11 cellular contexts compared by ENCODE assay signal in the genomic region with DNA sequence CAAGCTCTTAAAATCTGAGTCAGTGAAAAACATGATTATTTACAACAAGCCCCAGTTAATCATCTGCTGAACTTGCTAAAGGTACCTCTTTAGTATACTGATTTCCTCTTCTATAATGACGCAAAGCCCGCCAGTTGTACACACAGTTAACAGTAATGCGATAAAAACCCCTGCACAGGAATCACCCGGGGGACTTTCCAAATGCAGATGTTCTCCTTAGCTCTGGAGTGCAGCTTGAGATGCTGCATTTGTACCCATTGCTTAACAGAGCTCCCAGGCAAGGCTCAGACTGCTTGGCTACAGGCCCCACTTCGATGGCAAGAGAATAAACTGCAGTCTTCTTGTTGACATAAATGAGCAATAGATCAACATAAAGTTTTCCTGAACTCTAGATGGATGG.
DNase-seq lines count a peak whose midpoint lies in the region; ATAC-seq, FAIRE-seq and TF ChIP-seq lines count a peak whose summit lies in the region.
"Had no signal": no experiment of that assay in that cellular context is flagged by ENCODE, and none has a peak within 500 bp of the region (broad histone marks: within the 10 kb centered on the region; RNA-seq: fewer than 3 reads in every experiment).

No MANE protein-coding gene starts in this region.

- peak; percentile 8 for DNase-seq in HEK293T (ENCODE audit: extremely low spot score)
- DNase-seq in SJSA1 (ENCODE audit: low read depth in 1 of 2, low spot score in 2 of 2): peak in 1 of 2 experiments; percentile 32
- DNase-seq in globus pallidus (ENCODE audit: low spot score): peak; percentile 45
- no peak for DNase-seq in smooth muscle cell (lab: John Stamatoyannopoulos, UW; ENCODE audit: unreplicated experiment)
- no peak for DNase-seq in erythroblast (lab: John Stamatoyannopoulos, UW)
- DNase-seq in HepG2 (ENCODE audit: low spot score): no peak
- DNase-seq: activated CD4-positive, alpha-beta T cell treated with anti-CD3 and anti-CD28 coated beads, Interleukin-2, amount 50 U/mL, for 4 hours; activated naive CD4-positive, alpha-beta T cell treated with Interleukin-2 at 50 U/mL for 16 hours; NCI-H524; T-cell had no signal

- BruUV-seq in HepG2 (replicated peaks; lab: Mats Ljungman, UMichigan): no TSS peak

- CTCF ChIA-PET in HEK293T (lab: Yijun Ruan, JAX): interaction anchor here (0.6 kb wide), 1 partner anchor 678 kb away, joined by 3 read pairs; no protein-coding TSS in a partner anchor
- CTCF ChIA-PET in HepG2 (lab: Yijun Ruan, JAX; ENCODE audit: low intra/inter-chr PET ratio, low total read pairs): no interaction called here

- H3F3A ChIP-seq in smooth muscle cell (ENCODE audit: low read depth): peaks cover 33% of the 10 kb centered on the region

- ATAC-seq in HepG2 (no peak), GM21526 (IDR thresholded peaks at IDR 0.05; ENCODE audit: low FRiP score, unreplicated experiment) (no peak)
- ATAC-seq: T-cell had no signal

- TF ChIP-seq EP300 in HepG2 (IDR thresholded peaks at IDR 0.05; ENCODE audit: low read depth in 2 of 2, low read length in 2 of 2) (no peak), HepG2 (CRISPR knock-in tag; IDR thresholded peaks at IDR 0.05; ENCODE audit: borderline replicate concordance) (no peak)

- no peak for TF ChIP-seq POLR2A in erythroblast (IDR thresholded peaks at IDR 0.05; ENCODE audit: low read length)
- TF ChIP-seq POLR2A in HepG2 (IDR thresholded peaks at IDR 0.05; ENCODE audit: insufficient read depth in 1 of 2, low read depth in 2 of 2, low read length in 2 of 2): no peak

- H3K27me3 ChIP-seq in SJSA1 (replicated peaks) (no peaks in the 10 kb centered on the region), smooth muscle cell (ENCODE audit: low read depth) (no peaks in the 10 kb centered on the region), HepG2 (ENCODE audit: control insufficient read depth in 1 of 2, insufficient read depth in 2 of 2, low read length in 2 of 2) (no peaks in the 10 kb centered on the region)

- H3K27ac ChIP-seq in SJSA1 (peak overlapping the region; percentile 48), smooth muscle cell (ENCODE audit: low read depth) (peak overlapping the region; percentile 92), HepG2 (ENCODE audit: extremely low read length, insufficient read depth, low read length) (no peak overlapping the region)

- H3K36me3 ChIP-seq in SJSA1: no peaks in the 10 kb centered on the region
- no peaks in the 10 kb centered on the region for H3K36me3 ChIP-seq in smooth muscle cell (ENCODE audit: low read depth)
- no peaks in the 10 kb centered on the region for H3K36me3 ChIP-seq in HepG2 (replicated peaks in 1 of 2; ENCODE audit: control insufficient read depth in 1 of 2, insufficient read depth in 2 of 2, low read length in 2 of 2)

- no peak for TF ChIP-seq RAD21 in HepG2 (CRISPR knock-in tag; IDR thresholded peaks at IDR 0.05)

- H3K79me2 ChIP-seq in smooth muscle cell (ENCODE audit: low read depth) (no peaks in the 10 kb centered on the region), HepG2 (ENCODE audit: insufficient read depth, low read length) (no peaks in the 10 kb centered on the region)

- 27% methylated on average over 5 of the region's 5 CpGs for WGBS in smooth muscle cell (ENCODE audit: low lambda C conversion rate)
- WGBS in HepG2 (ENCODE audit: low lambda C conversion rate): 1% methylated on average over 5 of the region's 5 CpGs

- in situ Hi-C loops in HepG2 (cut with HindIII; ENCODE audit: extremely low pct_ligation_motif_present, low pct_unique_long_range_greater_than_20kb): loop anchor here (10.0 kb wide), 2 partner anchors 525 to 675 kb away; no protein-coding TSS in a partner anchor

- H2AFZ ChIP-seq in smooth muscle cell (ENCODE audit: low read depth) (no peak overlapping the region), HepG2 (ENCODE audit: low read length) (no peak overlapping the region)

- POLR2A ChIA-PET in HEK293T (lab: Yijun Ruan, JAX) (no interaction called here), HepG2 (lab: Yijun Ruan, JAX) (no interaction called here)

- H3K4me3 ChIP-seq in SJSA1 (no peak overlapping the region), smooth muscle cell (no peak overlapping the region), HepG2 (replicated peaks in 1 of 3; ENCODE audit: insufficient read depth in 1 of 3, low read depth in 2 of 3, low read length in 3 of 3) (no peak overlapping the region)

- H3K9ac ChIP-seq in smooth muscle cell (ENCODE audit: low read depth) (peak overlapping the region; percentile 53), HepG2 (ENCODE audit: insufficient read depth, low read depth, low read length) (no peak overlapping the region)

- H3K9me3 ChIP-seq in SJSA1 (replicated peaks) (no peaks in the 10 kb centered on the region), smooth muscle cell (replicated peaks; ENCODE audit: low read depth) (no peaks in the 10 kb centered on the region), HepG2 (ENCODE audit: low read length) (no peaks in the 10 kb centered on the region)

- TF ChIP-seq CTCF in smooth muscle cell (IDR thresholded peaks at IDR 0.05; ENCODE audit: borderline replicate concordance, insufficient read depth, poor library complexity, severe bottlenecking): no peak
- no peak for TF ChIP-seq CTCF in HepG2 (CRISPR knock-in tag; IDR thresholded peaks at IDR 0.05)

- H4K20me1 ChIP-seq in smooth muscle cell (ENCODE audit: low read depth): no peaks in the 10 kb centered on the region
- peaks cover 2% of the 10 kb centered on the region; the same call in 1 of the 2 replicates for H4K20me1 ChIP-seq in HepG2 (ENCODE audit: insufficient read depth, low read length)

- H3K4me2 ChIP-seq in smooth muscle cell (peak overlapping the region; percentile 68), HepG2 (ENCODE audit: low read depth, low read length) (no peak overlapping the region)

- FAIRE-seq in HepG2 (lab: Jason Lieb, UNC): no peak

- intact Hi-C loops in HepG2 (cut with micrococcal nuclease; ENCODE audit: unreplicated experiment): no loop called here

- H3K4me1 ChIP-seq in SJSA1 (replicated peaks) (peaks cover 29% of the 10 kb centered on the region), smooth muscle cell (ENCODE audit: low read depth) (peaks cover 24% of the 10 kb centered on the region), HepG2 (ENCODE audit: insufficient read depth, low read length) (no peaks in the 10 kb centered on the region)

TF ChIP-seq in HEK293T, 16 proteins besides CTCF, POLR2A, EP300 and RAD21:
- TF ChIP-seq CTBP1 (IDR thresholded peaks at IDR 0.05; ENCODE audit: borderline replicate concordance): no peak
- no peak for TF ChIP-seq FOXM1 (IDR thresholded peaks at IDR 0.05; ENCODE audit: borderline replicate concordance)
- TF ChIP-seq TARDBP (IDR thresholded peaks at IDR 0.05): no peak
- TF ChIP-seq HDGF (IDR thresholded peaks at IDR 0.05; ENCODE audit: borderline replicate concordance): no peak
- no peak for TF ChIP-seq ARNT (IDR thresholded peaks at IDR 0.05)
- TF ChIP-seq ELF4 (IDR thresholded peaks at IDR 0.05): no peak
- no peak for TF ChIP-seq L3MBTL2 (conservative IDR thresholded peaks at IDR 0.05)
- TF ChIP-seq PKNOX1 (IDR thresholded peaks at IDR 0.05): no peak
- TF ChIP-seq ZNF384 (IDR thresholded peaks at IDR 0.05): no peak

TF ChIP-seq in HepG2, 621 proteins besides CTCF, POLR2A, EP300 and RAD21 (continues in another document):
- TF ChIP-seq TGIF2 (CRISPR knock-in tag; IDR thresholded peaks at IDR 0.05): no peak
- no peak for TF ChIP-seq MAX (IDR thresholded peaks at IDR 0.05)
- no peak for TF ChIP-seq ZBTB42 (CRISPR knock-in tag; IDR thresholded peaks at IDR 0.05)
- TF ChIP-seq FOXA3 (CRISPR knock-in tag; IDR thresholded peaks at IDR 0.05): no peak
- TF ChIP-seq DR1 (CRISPR knock-in tag; IDR thresholded peaks at IDR 0.05): no peak
- no peak for TF ChIP-seq ZNF432 (CRISPR knock-in tag; IDR thresholded peaks at IDR 0.05; ENCODE audit: borderline replicate concordance)
- TF ChIP-seq PRDM15 (CRISPR knock-in tag; IDR thresholded peaks at IDR 0.05): no peak
- no peak for TF ChIP-seq SIN3B (IDR thresholded peaks at IDR 0.05; ENCODE audit: low read length)
- no peak for TF ChIP-seq ZSCAN25 (CRISPR knock-in tag; IDR thresholded peaks at IDR 0.05)
- no peak for TF ChIP-seq NFYC (CRISPR knock-in tag; IDR thresholded peaks at IDR 0.05)
- TF ChIP-seq ZNF766 (CRISPR knock-in tag; IDR thresholded peaks at IDR 0.05; ENCODE audit: borderline replicate concordance): no peak
- no peak for TF ChIP-seq GATA4 (IDR thresholded peaks at IDR 0.05; ENCODE audit: borderline replicate concordance, low read depth)
- no peak for TF ChIP-seq ZNF569 (CRISPR knock-in tag; IDR thresholded peaks at IDR 0.05; ENCODE audit: borderline replicate concordance)

Comparison
In these comparisons a context has a peak if more than half of its experiments do, and no peak if none do; other contexts are left out.
1. DNase-seq: peak in HEK293T (single experiment) and globus pallidus (single experiment); none in smooth muscle cell (single experiment), erythroblast (0 of 2) and HepG2 (single experiment).